In genomic region chr1:92961896-92962752, GRCh38 we compare ENCODE assay signal across 8 cellular contexts. TPM values are rescaled to one million over a fixed set of nuclear protein-coding genes. Genes with fewer than 3 reads are reported as not detected.
A peak's percentile ranks its signal among the peaks of the same experiment; 100 is the strongest.
DNase-seq lines count a peak whose midpoint lies in the region; ATAC-seq, FAIRE-seq and TF ChIP-seq lines count a peak whose summit lies in the region.

No MANE protein-coding gene starts in this region.

- POLR2A ChIA-PET in A549 (lab: Yijun Ruan, JAX) = interaction anchor here (0.6 to 2.7 kb wide), 9 partner anchors 9 to 918 kb away, joined by 3 to 13 read pairs (median 6); partner anchors contain the start of genes MTF2 and RPL5

- no peak for TF ChIP-seq RAD21 in A549 (conservative IDR thresholded peaks at IDR 0.05 in 1 of 2, IDR thresholded peaks at IDR 0.05 in 1 of 2)

- TF ChIP-seq EP300 in A549 (IDR thresholded peaks at IDR 0.05) = no peak

- DNase-seq in A549 (ENCODE audit: low read depth in 1 of 2, low spot score in 1 of 2) = peak; percentile 17 to 63
- DNase-seq in NCI-H774 (lab: John Stamatoyannopoulos, UW) = peak; percentile 40
- DNase-seq in activated T-helper 1 cell treated with Interleukin-2 at 50 U/mL for 16 hours (ENCODE audit: low read depth) = peak; percentile 51
- DNase-seq in fibroblast of the aortic adventitia (ENCODE audit: low read depth) = peak; percentile 79
- DNase-seq in osteoblast (ENCODE audit: insufficient read length, low spot score, missing footprints) = peak; percentile 88
- peak; percentile 54 for DNase-seq in ureter (ENCODE audit: low spot score)

- no peaks in the 10 kb centered on the region for H3K9me3 ChIP-seq in A549
- no peaks in the 10 kb centered on the region for H3K9me3 ChIP-seq in osteoblast (ENCODE audit: low read depth, low read length)

- no peaks in the 10 kb centered on the region for H4K20me1 ChIP-seq in osteoblast (ENCODE audit: insufficient read depth, low read length)

- peak overlapping the region; percentile 88 for H2AFZ ChIP-seq in osteoblast (ENCODE audit: low read length)

- peaks cover 6% of the 10 kb centered on the region for H3K27me3 ChIP-seq in osteoblast (ENCODE audit: insufficient read depth, low read length)

- peaks cover 29% of the 10 kb centered on the region for H3K4me1 ChIP-seq in A549
- H3K4me1 ChIP-seq in osteoblast (ENCODE audit: insufficient read depth, low read length) = peaks cover 9% of the 10 kb centered on the region

- CTCF ChIA-PET in A549 (lab: Yijun Ruan, JAX) = interaction anchor here (0.7 to 8.8 kb wide), 13 partner anchors 14 to 1479 kb away, joined by 3 to 130 read pairs (median 4); no protein-coding TSS in a partner anchor

- H3K79me2 ChIP-seq in osteoblast (ENCODE audit: insufficient read depth, low read length) = no peaks in the 10 kb centered on the region

- TF ChIP-seq CTCF in A549 (IDR thresholded peaks at IDR 0.05) = no peak
- no peak for TF ChIP-seq CTCF in fibroblast of the aortic adventitia (IDR thresholded peaks at IDR 0.05; ENCODE audit: insufficient read depth, low read length)
- TF ChIP-seq CTCF in osteoblast (IDR thresholded peaks at IDR 0.05; ENCODE audit: extremely low read depth, low read depth, low read length) = no peak

- FAIRE-seq in A549 (lab: Jason Lieb, UNC) = no peak

- 6% methylated on average over 31 of the region's 32 CpGs for WGBS in A549 (ENCODE audit: missing lambda C conversion rate)

- H3K4me3 ChIP-seq in A549 (peak overlapping the region; percentile 97), fibroblast of the aortic adventitia (ENCODE audit: low read depth, low read length) (peak overlapping the region; percentile 80), osteoblast (ENCODE audit: insufficient read depth, low read length) (peak overlapping the region; percentile 84)

- peak overlapping the region; percentile 88 for H3K4me2 ChIP-seq in A549
- H3K4me2 ChIP-seq in osteoblast (ENCODE audit: insufficient read depth, low read length) = peak overlapping the region; percentile 93

- no peak for TF ChIP-seq POLR2A in A549 (IDR thresholded peaks at IDR 0.05; ENCODE audit: low read length)

- H3K27ac ChIP-seq in A549 = peak overlapping the region; percentile 98 to 99
- H3K27ac ChIP-seq in osteoblast (ENCODE audit: low read depth, low read length) = peak overlapping the region; percentile 73

- no peaks in the 10 kb centered on the region for H3K36me3 ChIP-seq in osteoblast (ENCODE audit: insufficient read depth, low read length)

- peak; percentile 21 to 45; a peak in 5 of 6 replicates for ATAC-seq in A549
- peak; percentile 61 for ATAC-seq in GM18519 (IDR thresholded peaks at IDR 0.05; ENCODE audit: low FRiP score, unreplicated experiment)
- ATAC-seq in HG02981 (IDR thresholded peaks at IDR 0.05; ENCODE audit: unreplicated experiment) = peak; percentile 61

TF ChIP-seq in A549, 52 proteins besides CTCF, POLR2A, EP300 and RAD21:
- TF ChIP-seq BHLHE40 (IDR thresholded peaks at IDR 0.05; ENCODE audit: low read depth, low read length) = no peak
- no peak for TF ChIP-seq HMGXB4 (CRISPR knock-in tag; IDR thresholded peaks at IDR 0.05; ENCODE audit: borderline replicate concordance)
- TF ChIP-seq ZNF302 (CRISPR knock-in tag; IDR thresholded peaks at IDR 0.05) = no peak
- no peak for TF ChIP-seq CHD4 (IDR thresholded peaks at IDR 0.05; ENCODE audit: borderline replicate concordance)
- TF ChIP-seq PBX3 (IDR thresholded peaks at IDR 0.05) = no peak
- no peak for TF ChIP-seq KDM1A (IDR thresholded peaks at IDR 0.05; ENCODE audit: low read depth)
- no peak for TF ChIP-seq ZC3H11A (IDR thresholded peaks at IDR 0.05)
- no peak for TF ChIP-seq HES2 (IDR thresholded peaks at IDR 0.05)
- TF ChIP-seq CEBPB (IDR thresholded peaks at IDR 0.05) = no peak
- no peak for TF ChIP-seq REST (IDR thresholded peaks at IDR 0.05)
- no peak for TF ChIP-seq RARB (CRISPR knock-in tag; IDR thresholded peaks at IDR 0.05)
- TF ChIP-seq TFCP2L1 (CRISPR knock-in tag; IDR thresholded peaks at IDR 0.05) = no peak
- TF ChIP-seq E2F6 (IDR thresholded peaks at IDR 0.05; ENCODE audit: borderline replicate concordance, low read depth) = no peak
- no peak for TF ChIP-seq JUN (IDR thresholded peaks at IDR 0.05)
- no peak for TF ChIP-seq RCOR1 (IDR thresholded peaks at IDR 0.05; ENCODE audit: low read depth, low read length)
- no peak for TF ChIP-seq HDAC2 (IDR thresholded peaks at IDR 0.05)
- TF ChIP-seq HOXA7 (CRISPR knock-in tag; IDR thresholded peaks at IDR 0.05) = no peak
- TF ChIP-seq CHD2 (IDR thresholded peaks at IDR 0.05; ENCODE audit: low read length, partially characterized antibody) = no peak
- TF ChIP-seq BCL3 (IDR thresholded peaks at IDR 0.05) = no peak

RNA-seq across cellular contexts. Expression of gene DIPK1A, which starts 0.9 kb away (rescaled TPM):
- polyA plus RNA-seq in A549 (2011; rRNA removed) (19.1 and 21.1 TPM in 2 replicates), A549 (2017; fragmentation: RNase III; extraction: RNeasy Plus Mini Kit Qiagen cat#74134 plus additional on column Dnase treatment) (10.5 to 12.4 TPM (median 11.9 TPM) in 3 replicates)
- 3.8 and 4.0 TPM in 2 replicates for polyA plus RNA-seq in A549 (2012; cell fraction: cytosol; rRNA removed)
- polyA plus RNA-seq in A549 (2012; cell fraction: nucleus; rRNA removed) = 1.2 and 1.7 TPM in 2 replicates
- 4.2 TPM in 2 replicates for polyA minus RNA-seq in A549 (2011; rRNA and poly(A)+ RNA removed)
- total RNA-seq in fibroblast of the aortic adventitia (ENCODE audit: low replicate concordance) (17.1 and 19.0 TPM in 2 replicates), osteoblast (29.0 and 29.8 TPM in 2 replicates), ureter (8.9 TPM)

Comparison
In these comparisons a context has a peak if more than half of its experiments do, and no peak if none do; other contexts are left out.
1. Peak in every context shown above with its lines: DNase-seq, ATAC-seq, H3K4me3 ChIP-seq and H3K27ac ChIP-seq.